Comparison of ENCODE assay signal across 24 cellular contexts in genomic region chr7:50587737-50588136, GRCh38. TPM values are rescaled to one million over a fixed set of nuclear protein-coding genes. Genes with fewer than 3 reads are reported as not detected.
A peak's percentile ranks its signal among the peaks of the same experiment; 100 is the strongest.
DNase-seq lines count a peak whose midpoint lies in the region; ATAC-seq, FAIRE-seq and TF ChIP-seq lines count a peak whose summit lies in the region.
"Had no signal": no experiment of that assay in that cellular context is flagged by ENCODE, and none has a peak within 500 bp of the region (broad histone marks: within the 10 kb centered on the region; RNA-seq: fewer than 3 reads in every experiment).

No MANE protein-coding gene starts in this region.

- intact Hi-C loops in Panc1 (cut with micrococcal nuclease; ENCODE audit: unreplicated experiment) = no loop called here
- intact Hi-C loops in endothelial cell of umbilical vein (cut with micrococcal nuclease) = loop anchor here (2.0 kb wide), 1 partner anchor 119 kb away; no protein-coding TSS in a partner anchor
- intact Hi-C loops in breast epithelium (cut with DNase I; ENCODE audit: low total_unique reads) = no loop called here
- intact Hi-C loops in lower leg skin (cut with DNase I; ENCODE audit: low total_unique reads) = loop anchor here (5.0 kb wide), 1 partner anchor 1640 kb away; no protein-coding TSS in a partner anchor

- H3K4me3 ChIP-seq in Panc1 (ENCODE audit: low read depth in 2 of 2, low read length in 2 of 2) = no peak overlapping the region
- H3K4me3 ChIP-seq in endothelial cell of umbilical vein (replicated peaks in 1 of 3; ENCODE audit: insufficient read depth in 1 of 3, low read depth in 1 of 3, low read length in 3 of 3) = no peak overlapping the region
- H3K4me3 ChIP-seq in small intestine (ENCODE audit: low read depth in 1 of 2, low read length in 2 of 2) = no peak overlapping the region
- H3K4me3 ChIP-seq in breast epithelium = no peak overlapping the region
- H3K4me3 ChIP-seq in lower leg skin (ENCODE audit: low read depth, poor library complexity, severe bottlenecking) = no peak overlapping the region
- H3K4me3 ChIP-seq: GM23248 had no signal

- H3K27ac ChIP-seq in Panc1 (ENCODE audit: low read length) = no peak overlapping the region
- H3K27ac ChIP-seq in endothelial cell of umbilical vein (ENCODE audit: insufficient read depth, low read depth, low read length) = no peak overlapping the region
- H3K27ac ChIP-seq in small intestine (ENCODE audit: low read depth in 1 of 2, low read length in 1 of 2) = no peak overlapping the region
- no peak overlapping the region for H3K27ac ChIP-seq in breast epithelium
- H3K27ac ChIP-seq: GM23248 had no signal

- 29 to 64% (median 45%) methylated on average over 6 of the region's 6 CpGs for WGBS in small intestine, 3 donors
- WGBS in lower leg skin, 2 donors = 84 to 87% methylated on average over 6 of the region's 6 CpGs

- no peaks in the 10 kb centered on the region for H3K9me3 ChIP-seq in Panc1 (ENCODE audit: control insufficient read depth, insufficient read depth, low read depth, low read length)
- no peaks in the 10 kb centered on the region for H3K9me3 ChIP-seq in endothelial cell of umbilical vein (replicated peaks; ENCODE audit: control insufficient read depth, insufficient read depth, low read length)
- no peaks in the 10 kb centered on the region for H3K9me3 ChIP-seq in small intestine (ENCODE audit: control insufficient read depth, low read depth)
- H3K9me3 ChIP-seq in breast epithelium = peaks cover 0 to 5% of the 10 kb centered on the region in 2 donors

- FAIRE-seq in endothelial cell of umbilical vein (lab: Jason Lieb, UNC) (peak; percentile 46), small intestine (lab: Jason Lieb, UNC) (no peak)
- FAIRE-seq: GM12891, GM18507, H1 had no signal

- POLR2A ChIA-PET in Panc1 (lab: Charles Lee) = no interaction called here
- POLR2A ChIA-PET in endothelial cell of umbilical vein (lab: Charles Lee) = no interaction called here

- no peak overlapping the region for H3K4me2 ChIP-seq in endothelial cell of umbilical vein (ENCODE audit: insufficient read depth, low read length)

- H3K9ac ChIP-seq in endothelial cell of umbilical vein (replicated peaks; ENCODE audit: extremely low read depth, insufficient read depth, low read length) = no peak overlapping the region
- H3K9ac ChIP-seq: GM23248 had no signal

- H4K20me1 ChIP-seq in endothelial cell of umbilical vein (replicated peaks; ENCODE audit: control insufficient read depth, extremely low read depth, insufficient read depth, low read length) = no peaks in the 10 kb centered on the region

- no peaks in the 10 kb centered on the region for H3K79me2 ChIP-seq in endothelial cell of umbilical vein (ENCODE audit: control insufficient read depth, insufficient read depth, low read length)

- H3K36me3 ChIP-seq in Panc1 (ENCODE audit: control insufficient read depth, insufficient read depth, low read length) (no peaks in the 10 kb centered on the region), endothelial cell of umbilical vein (ENCODE audit: control insufficient read depth in 2 of 2, extremely low read depth in 1 of 2, insufficient read depth in 2 of 2, low read length in 2 of 2) (peaks cover 2 to 15% of the 10 kb centered on the region in 2 experiments), small intestine (ENCODE audit: control insufficient read depth in 2 of 2, insufficient read depth in 2 of 2, low read length in 2 of 2) (no peaks in the 10 kb centered on the region), breast epithelium (no peaks in the 10 kb centered on the region)

- in situ Hi-C loops in Panc1 (cut with HindIII; ENCODE audit: low pct_unique_long_range_greater_than_20kb, low sequenced_read_pairs) = no loop called here

- H3K27me3 ChIP-seq in Panc1 (ENCODE audit: control insufficient read depth, insufficient read depth, low read length) (no peaks in the 10 kb centered on the region), endothelial cell of umbilical vein (ENCODE audit: control insufficient read depth in 2 of 2, insufficient read depth in 2 of 2, low read length in 2 of 2) (no peaks in the 10 kb centered on the region), small intestine (ENCODE audit: control insufficient read depth in 2 of 2, insufficient read depth in 2 of 2, low read length in 2 of 2) (no peaks in the 10 kb centered on the region), breast epithelium (no peaks in the 10 kb centered on the region)

- TF ChIP-seq CTCF in Panc1 (IDR thresholded peaks at IDR 0.05) = 0 out of 2 replicates have a peak, but pooled peaks have one; percentile 5
- TF ChIP-seq CTCF in endothelial cell of umbilical vein (IDR thresholded peaks at IDR 0.05; ENCODE audit: extremely low read depth in 1 of 2, insufficient read depth in 1 of 2, low read depth in 1 of 2, low read length in 2 of 2) = no peak
- no peak for TF ChIP-seq CTCF in breast epithelium (IDR thresholded peaks at IDR 0.05)
- no peak for TF ChIP-seq CTCF in lower leg skin (IDR thresholded peaks at IDR 0.05)

- CTCF ChIA-PET in Panc1 (lab: Charles Lee) (no interaction called here), endothelial cell of umbilical vein (lab: Charles Lee) (interaction anchor here (1.4 to 5.1 kb wide), 4 partner anchors 10 to 573 kb away, joined by 5 to 22 read pairs (median 13); no protein-coding TSS in a partner anchor)

- DNase-seq in Panc1 (ENCODE audit: low read depth, low spot score) (no peak), endothelial cell of umbilical vein (ENCODE audit: low read depth, low spot score) (no peak), small intestine (peak; percentile 57), breast epithelium (ENCODE audit: low spot score in 2 of 2) (no peak), COLO829 (ENCODE audit: low spot score) (no peak), lower leg skin (ENCODE audit: low spot score in 2 of 2) (no peak)
- DNase-seq: C1 segment of cervical spinal cord; Calu3; CD8-positive, alpha-beta T cell; DMS53; DMS79 treated with DMSO at 0.1 percent for 48 hours; GF-D8; GM23248; H7; HCEC 1CT had no signal

- dilution Hi-C loops in endothelial cell of umbilical vein (cut with MboI; ENCODE audit: extremely low pct_ligation_motif_present, low sequenced_read_pairs) = no loop called here

- ATAC-seq in Panc1 = no peak
- no peak for ATAC-seq in GM18861 (IDR thresholded peaks at IDR 0.05; ENCODE audit: unreplicated experiment)
- ATAC-seq: CD8-positive, alpha-beta T cell had no signal

- TF ChIP-seq POLR2A in endothelial cell of umbilical vein (IDR thresholded peaks at IDR 0.05; ENCODE audit: low read depth, low read length) (no peak), breast epithelium (IDR thresholded peaks at IDR 0.05) (no peak), lower leg skin (IDR thresholded peaks at IDR 0.05) (no peak)

- no TSS peak for BruUV-seq in Panc1 (replicated peaks; lab: Mats Ljungman, UMichigan)
- BruUV-seq in endothelial cell of umbilical vein (replicated peaks; lab: Mats Ljungman, UMichigan) = no TSS peak

- no peaks in the 10 kb centered on the region for H3K9me1 ChIP-seq in endothelial cell of umbilical vein (replicated peaks; ENCODE audit: control insufficient read depth, extremely low read depth, insufficient read depth, low read length)

- H2AFZ ChIP-seq in endothelial cell of umbilical vein (ENCODE audit: low read depth, low read length) = no peak overlapping the region
- H2AFZ ChIP-seq: GM23248 had no signal

- H3K4me1 ChIP-seq in Panc1 (ENCODE audit: control insufficient read depth, insufficient read depth, low read length) (no peaks in the 10 kb centered on the region), endothelial cell of umbilical vein (ENCODE audit: control insufficient read depth, extremely low read depth, insufficient read depth, low read length) (no peaks in the 10 kb centered on the region), small intestine (ENCODE audit: control insufficient read depth in 2 of 2, insufficient read depth in 1 of 2, low read depth in 1 of 2, low read length in 1 of 2) (no peaks in the 10 kb centered on the region), breast epithelium (no peaks in the 10 kb centered on the region)

TF ChIP-seq in endothelial cell of umbilical vein, 7 proteins besides CTCF, POLR2A, EP300 and RAD21:
- TF ChIP-seq FOS (IDR thresholded peaks at IDR 0.05; ENCODE audit: borderline replicate concordance, insufficient read depth, low read length) (no peak), JUN (IDR thresholded peaks at IDR 0.05; ENCODE audit: borderline replicate concordance, insufficient read depth, insufficient read length, low read depth) (no peak), GATA2 (IDR thresholded peaks at IDR 0.05; ENCODE audit: insufficient read depth, insufficient read length, low read depth, low read length) (no peak), MYC (IDR thresholded peaks at IDR 0.05; ENCODE audit: low read depth, low read length) (no peak), POLR2AphosphoS5 (IDR thresholded peaks at IDR 0.05; ENCODE audit: insufficient read depth, low read depth, low read length) (no peak)

RNA-seq across cellular contexts. Expression of gene DDC, which starts 22.5 kb away (rescaled TPM):
- not detected for total RNA-seq in Panc1 (2021; ENCODE audit: unreplicated experiment)
- polyA plus RNA-seq in Panc1 (2012; ENCODE audit: insufficient read length) = not detected
- total RNA-seq in endothelial cell of umbilical vein = not detected in 2 replicates
- not detected in 2 replicates for polyA plus RNA-seq in endothelial cell of umbilical vein
- not detected in 2 replicates for polyA plus RNA-seq in endothelial cell of umbilical vein (2011; cell fraction: cytosol; rRNA removed)
- polyA plus RNA-seq in endothelial cell of umbilical vein (2011; cell fraction: nucleus; rRNA removed) = not detected in 2 replicates
- polyA plus RNA-seq in endothelial cell of umbilical vein (2012) = not detected in 2 replicates
- not detected in 2 replicates for polyA minus RNA-seq in endothelial cell of umbilical vein
- not detected for polyA minus RNA-seq in endothelial cell of umbilical vein (2011; cell fraction: cytosol; rRNA and poly(A)+ RNA removed)
- not detected in 2 replicates for polyA minus RNA-seq in endothelial cell of umbilical vein (2011; cell fraction: nucleus; rRNA and poly(A)+ RNA removed)
- 100 to 1,000 TPM; 127 to 689 (median 418) TPM for polyA plus RNA-seq in small intestine
- total RNA-seq in breast epithelium = under 1 TPM in 2 of 3 donors, not detected in 1; 0.29 to 0.33 TPM
- total RNA-seq in lower leg skin = 1 to 10 TPM in 1 of 4 donors, not detected in 3; 1.2 TPM
- total RNA-seq: A172; A673; CD8-positive, alpha-beta T cell; Daoy; G401; GM23248; H1 had no signal
- polyA plus RNA-seq: BJ, GM23248 had no signal

Comparison
In these comparisons a context has a peak if more than half of its experiments do, and no peak if none do; other contexts are left out.
1. intact Hi-C loops: an anchor here in endothelial cell of umbilical vein (2.0 kb wide) and lower leg skin (5.0 kb wide); none called in Panc1 and breast epithelium.